In the genomic region with DNA sequence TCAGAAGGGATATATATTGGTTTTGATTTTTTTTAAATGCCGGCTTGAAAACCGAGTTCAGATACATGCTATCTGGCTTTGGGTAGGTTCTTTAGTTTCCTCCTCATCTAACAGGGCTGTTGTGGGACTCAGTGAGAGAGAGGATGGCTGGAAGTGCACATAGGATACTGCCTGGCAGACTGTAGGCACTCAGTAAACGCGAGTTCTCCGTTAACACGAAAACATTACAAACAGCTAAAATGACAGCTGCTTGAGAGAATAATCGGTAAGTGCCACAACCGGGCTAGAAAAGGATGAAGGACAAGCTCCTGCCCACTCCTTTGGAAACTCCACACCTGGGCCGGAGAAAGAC, we compare ENCODE assay signal across 2 cellular contexts.
A peak's percentile ranks its signal among the peaks of the same experiment; 100 is the strongest.
TF ChIP-seq lines count a peak whose summit lies in the region.

No MANE protein-coding gene starts in this region.

TF ChIP-seq in HEK293, 187 proteins besides CTCF, POLR2A, EP300 and RAD21:
- TF ChIP-seq ZNF544 (tag by site-specific recombination; IDR thresholded peaks at IDR 0.05) (no peak), FEZF1 (tag by site-specific recombination; IDR thresholded peaks at IDR 0.05) (peak; percentile 35; the same call in 1 of the 2 replicates)

TF ChIP-seq in H1, 55 proteins besides CTCF, POLR2A, EP300 and RAD21:
- no peak for TF ChIP-seq TEAD4 (IDR thresholded peaks at IDR 0.05; ENCODE audit: low read depth, low read length)
- no peak for TF ChIP-seq RBBP5 (IDR thresholded peaks at IDR 0.05; ENCODE audit: borderline replicate concordance, low read depth, low read length)
- TF ChIP-seq SP2 (IDR thresholded peaks at IDR 0.05; ENCODE audit: low read length), result no peak
- no peak for TF ChIP-seq JUN (IDR thresholded peaks at IDR 0.05; ENCODE audit: low read depth, low read length)
- TF ChIP-seq YY1 (IDR thresholded peaks at IDR 0.05; ENCODE audit: low read depth, low read length), result no peak
- TF ChIP-seq, protein P1, sequence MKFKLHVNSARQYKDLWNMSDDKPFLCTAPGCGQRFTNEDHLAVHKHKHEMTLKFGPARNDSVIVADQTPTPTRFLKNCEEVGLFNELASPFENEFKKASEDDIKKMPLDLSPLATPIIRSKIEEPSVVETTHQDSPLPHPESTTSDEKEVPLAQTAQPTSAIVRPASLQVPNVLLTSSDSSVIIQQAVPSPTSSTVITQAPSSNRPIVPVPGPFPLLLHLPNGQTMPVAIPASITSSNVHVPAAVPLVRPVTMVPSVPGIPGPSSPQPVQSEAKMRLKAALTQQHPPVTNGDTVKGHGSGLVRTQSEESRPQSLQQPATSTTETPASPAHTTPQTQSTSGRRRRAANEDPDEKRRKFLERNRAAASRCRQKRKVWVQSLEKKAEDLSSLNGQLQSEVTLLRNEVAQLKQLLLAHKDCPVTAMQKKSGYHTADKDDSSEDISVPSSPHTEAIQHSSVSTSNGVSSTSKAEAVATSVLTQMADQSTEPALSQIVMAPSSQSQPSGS (IDR thresholded peaks at IDR 0.05; ENCODE audit: low read length), result no peak
- no peak for TF ChIP-seq KDM1A (IDR thresholded peaks at IDR 0.05; ENCODE audit: borderline replicate concordance, low read length)
- no peak for TF ChIP-seq SIRT6 (IDR thresholded peaks at IDR 0.05; ENCODE audit: low read length)
- TF ChIP-seq, protein P2, sequence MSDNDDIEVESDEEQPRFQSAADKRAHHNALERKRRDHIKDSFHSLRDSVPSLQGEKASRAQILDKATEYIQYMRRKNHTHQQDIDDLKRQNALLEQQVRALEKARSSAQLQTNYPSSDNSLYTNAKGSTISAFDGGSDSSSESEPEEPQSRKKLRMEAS (IDR thresholded peaks at IDR 0.05), result no peak
- no peak for TF ChIP-seq BCL11A (IDR thresholded peaks at IDR 0.05; ENCODE audit: low read depth in 2 of 2, low read length in 2 of 2)
- TF ChIP-seq POLR2AphosphoS5 (IDR thresholded peaks at IDR 0.05; ENCODE audit: low read depth, low read length), result no peak
- TF ChIP-seq MAFK (IDR thresholded peaks at IDR 0.05; ENCODE audit: low read depth, low read length), result no peak
- TF ChIP-seq ASH2L (IDR thresholded peaks at IDR 0.05; ENCODE audit: low read length), result no peak
- no peak for TF ChIP-seq RXRA (IDR thresholded peaks at IDR 0.05; ENCODE audit: insufficient read depth, low read depth, low read length)
- TF ChIP-seq KDM4A (IDR thresholded peaks at IDR 0.05; ENCODE audit: low read depth, low read length, severe bottlenecking), result no peak
- no peak for TF ChIP-seq NANOG (IDR thresholded peaks at IDR 0.05; ENCODE audit: insufficient read depth, low read depth, low read length, poor library complexity, severe bottlenecking)
- no peak for TF ChIP-seq HDAC6 (IDR thresholded peaks at IDR 0.05; ENCODE audit: low read depth, low read length)
- TF ChIP-seq GTF2F1 (IDR thresholded peaks at IDR 0.05; ENCODE audit: borderline replicate concordance, low read depth, low read length), result no peak
- TF ChIP-seq, protein P3, sequence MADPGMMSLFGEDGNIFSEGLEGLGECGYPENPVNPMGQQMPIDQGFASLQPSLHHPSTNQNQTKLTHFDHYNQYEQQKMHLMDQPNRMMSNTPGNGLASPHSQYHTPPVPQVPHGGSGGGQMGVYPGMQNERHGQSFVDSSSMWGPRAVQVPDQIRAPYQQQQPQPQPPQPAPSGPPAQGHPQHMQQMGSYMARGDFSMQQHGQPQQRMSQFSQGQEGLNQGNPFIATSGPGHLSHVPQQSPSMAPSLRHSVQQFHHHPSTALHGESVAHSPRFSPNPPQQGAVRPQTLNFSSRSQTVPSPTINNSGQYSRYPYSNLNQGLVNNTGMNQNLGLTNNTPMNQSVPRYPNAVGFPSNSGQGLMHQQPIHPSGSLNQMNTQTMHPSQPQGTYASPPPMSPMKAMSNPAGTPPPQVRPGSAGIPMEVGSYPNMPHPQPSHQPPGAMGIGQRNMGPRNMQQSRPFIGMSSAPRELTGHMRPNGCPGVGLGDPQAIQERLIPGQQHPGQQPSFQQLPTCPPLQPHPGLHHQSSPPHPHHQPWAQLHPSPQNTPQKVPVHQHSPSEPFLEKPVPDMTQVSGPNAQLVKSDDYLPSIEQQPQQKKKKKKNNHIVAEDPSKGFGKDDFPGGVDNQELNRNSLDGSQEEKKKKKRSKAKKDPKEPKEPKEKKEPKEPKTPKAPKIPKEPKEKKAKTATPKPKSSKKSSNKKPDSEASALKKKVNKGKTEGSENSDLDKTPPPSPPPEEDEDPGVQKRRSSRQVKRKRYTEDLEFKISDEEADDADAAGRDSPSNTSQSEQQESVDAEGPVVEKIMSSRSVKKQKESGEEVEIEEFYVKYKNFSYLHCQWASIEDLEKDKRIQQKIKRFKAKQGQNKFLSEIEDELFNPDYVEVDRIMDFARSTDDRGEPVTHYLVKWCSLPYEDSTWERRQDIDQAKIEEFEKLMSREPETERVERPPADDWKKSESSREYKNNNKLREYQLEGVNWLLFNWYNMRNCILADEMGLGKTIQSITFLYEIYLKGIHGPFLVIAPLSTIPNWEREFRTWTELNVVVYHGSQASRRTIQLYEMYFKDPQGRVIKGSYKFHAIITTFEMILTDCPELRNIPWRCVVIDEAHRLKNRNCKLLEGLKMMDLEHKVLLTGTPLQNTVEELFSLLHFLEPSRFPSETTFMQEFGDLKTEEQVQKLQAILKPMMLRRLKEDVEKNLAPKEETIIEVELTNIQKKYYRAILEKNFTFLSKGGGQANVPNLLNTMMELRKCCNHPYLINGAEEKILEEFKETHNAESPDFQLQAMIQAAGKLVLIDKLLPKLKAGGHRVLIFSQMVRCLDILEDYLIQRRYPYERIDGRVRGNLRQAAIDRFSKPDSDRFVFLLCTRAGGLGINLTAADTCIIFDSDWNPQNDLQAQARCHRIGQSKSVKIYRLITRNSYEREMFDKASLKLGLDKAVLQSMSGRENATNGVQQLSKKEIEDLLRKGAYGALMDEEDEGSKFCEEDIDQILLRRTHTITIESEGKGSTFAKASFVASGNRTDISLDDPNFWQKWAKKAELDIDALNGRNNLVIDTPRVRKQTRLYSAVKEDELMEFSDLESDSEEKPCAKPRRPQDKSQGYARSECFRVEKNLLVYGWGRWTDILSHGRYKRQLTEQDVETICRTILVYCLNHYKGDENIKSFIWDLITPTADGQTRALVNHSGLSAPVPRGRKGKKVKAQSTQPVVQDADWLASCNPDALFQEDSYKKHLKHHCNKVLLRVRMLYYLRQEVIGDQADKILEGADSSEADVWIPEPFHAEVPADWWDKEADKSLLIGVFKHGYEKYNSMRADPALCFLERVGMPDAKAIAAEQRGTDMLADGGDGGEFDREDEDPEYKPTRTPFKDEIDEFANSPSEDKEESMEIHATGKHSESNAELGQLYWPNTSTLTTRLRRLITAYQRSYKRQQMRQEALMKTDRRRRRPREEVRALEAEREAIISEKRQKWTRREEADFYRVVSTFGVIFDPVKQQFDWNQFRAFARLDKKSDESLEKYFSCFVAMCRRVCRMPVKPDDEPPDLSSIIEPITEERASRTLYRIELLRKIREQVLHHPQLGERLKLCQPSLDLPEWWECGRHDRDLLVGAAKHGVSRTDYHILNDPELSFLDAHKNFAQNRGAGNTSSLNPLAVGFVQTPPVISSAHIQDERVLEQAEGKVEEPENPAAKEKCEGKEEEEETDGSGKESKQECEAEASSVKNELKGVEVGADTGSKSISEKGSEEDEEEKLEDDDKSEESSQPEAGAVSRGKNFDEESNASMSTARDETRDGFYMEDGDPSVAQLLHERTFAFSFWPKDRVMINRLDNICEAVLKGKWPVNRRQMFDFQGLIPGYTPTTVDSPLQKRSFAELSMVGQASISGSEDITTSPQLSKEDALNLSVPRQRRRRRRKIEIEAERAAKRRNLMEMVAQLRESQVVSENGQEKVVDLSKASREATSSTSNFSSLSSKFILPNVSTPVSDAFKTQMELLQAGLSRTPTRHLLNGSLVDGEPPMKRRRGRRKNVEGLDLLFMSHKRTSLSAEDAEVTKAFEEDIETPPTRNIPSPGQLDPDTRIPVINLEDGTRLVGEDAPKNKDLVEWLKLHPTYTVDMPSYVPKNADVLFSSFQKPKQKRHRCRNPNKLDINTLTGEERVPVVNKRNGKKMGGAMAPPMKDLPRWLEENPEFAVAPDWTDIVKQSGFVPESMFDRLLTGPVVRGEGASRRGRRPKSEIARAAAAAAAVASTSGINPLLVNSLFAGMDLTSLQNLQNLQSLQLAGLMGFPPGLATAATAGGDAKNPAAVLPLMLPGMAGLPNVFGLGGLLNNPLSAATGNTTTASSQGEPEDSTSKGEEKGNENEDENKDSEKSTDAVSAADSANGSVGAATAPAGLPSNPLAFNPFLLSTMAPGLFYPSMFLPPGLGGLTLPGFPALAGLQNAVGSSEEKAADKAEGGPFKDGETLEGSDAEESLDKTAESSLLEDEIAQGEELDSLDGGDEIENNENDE (IDR thresholded peaks at IDR 0.05; ENCODE audit: insufficient replicate concordance, low read length), result no peak
